In the genomic region with DNA sequence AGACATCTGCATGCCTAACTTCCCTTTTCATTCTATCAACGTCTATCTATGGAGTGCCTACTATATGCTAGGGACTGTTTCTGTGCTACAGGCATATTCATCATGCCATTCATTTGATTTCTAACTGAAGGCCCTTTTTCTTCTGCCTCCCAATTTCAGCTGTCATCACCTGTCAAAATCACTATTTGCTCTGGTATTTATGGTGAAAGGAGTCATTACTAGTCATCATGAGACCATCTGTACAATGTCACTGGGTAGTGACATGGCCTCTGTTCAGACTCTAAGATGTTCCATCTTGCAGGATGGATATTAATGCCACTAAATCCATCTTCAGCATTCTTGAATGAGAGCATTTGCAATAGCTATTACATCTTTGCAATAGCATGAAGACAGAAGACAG, we compare ENCODE assay signal across 27 cellular contexts. TPM values are rescaled to one million over a fixed set of nuclear protein-coding genes. Genes with fewer than 3 reads are reported as not detected.
"Had no signal": no experiment of that assay in that cellular context is flagged by ENCODE, and none has a peak within 500 bp of the region (broad histone marks: within the 10 kb centered on the region; RNA-seq: fewer than 3 reads in every experiment).

No MANE protein-coding gene starts in this region.

- H3K36me3 Mint-ChIP-seq: activated CD4-positive, alpha-beta memory T cell treated with anti-CD3 and anti-CD28 coated beads for 36 hours; activated naive CD8-positive, alpha-beta T cell had no signal

- ATAC-seq: activated T-helper 17 cell treated with anti-CD3 and anti-CD28 coated beads, Interleukin-2, amount 50 U/mL, for 72 hours; K562 had no signal

- H3K36me3 ChIP-seq: brain microvascular endothelial cell, cardiac muscle cell, Peyer's patch had no signal

- H3K9me3 ChIP-seq: Peyer's patch, SK-N-SH had no signal

- H3K27me3 ChIP-seq: brain microvascular endothelial cell, cardiac muscle cell, Peyer's patch had no signal

- H3K4me3 ChIP-seq: cardiac muscle cell, K562, Peyer's patch had no signal

- H3K4me1 ChIP-seq: Peyer's patch had no signal

- H3K4me3 Mint-ChIP-seq: activated CD4-positive, alpha-beta memory T cell treated with anti-CD3 and anti-CD28 coated beads for 36 hours; activated CD4-positive, alpha-beta T cell treated with anti-CD3 and anti-CD28 coated beads, Interleukin-2, amount 10 ng/mL, durations not matched to agents 7 days and 5 days; activated naive CD4-positive, alpha-beta T cell treated with anti-CD3 and anti-CD28 coated beads for 36 hours; activated naive CD8-positive, alpha-beta T cell; activated T-helper 17 cell treated with anti-CD3 and anti-CD28 coated beads, Interleukin-2, amount 50 U/mL, for 72 hours had no signal

- H3K4me1 Mint-ChIP-seq: activated CD4-positive, alpha-beta T cell treated with anti-CD3 and anti-CD28 coated beads, Interleukin-2, amount 10 ng/mL, durations not matched to agents 7 days and 5 days; activated T-helper 17 cell treated with anti-CD3 and anti-CD28 coated beads, Interleukin-2, amount 50 U/mL, for 72 hours had no signal

- H3K9me3 Mint-ChIP-seq: activated T-helper 17 cell treated with anti-CD3 and anti-CD28 coated beads, Interleukin-2, amount 50 U/mL, for 72 hours had no signal

- H3K27ac Mint-ChIP-seq: activated CD4-positive, alpha-beta memory T cell treated with anti-CD3 and anti-CD28 coated beads for 36 hours; activated CD4-positive, alpha-beta T cell treated with anti-CD3 and anti-CD28 coated beads, Interleukin-2, amount 10 ng/mL, durations not matched to agents 7 days and 5 days; activated naive CD4-positive, alpha-beta T cell treated with anti-CD3 and anti-CD28 coated beads for 36 hours; activated naive CD8-positive, alpha-beta T cell; activated T-helper 17 cell treated with anti-CD3 and anti-CD28 coated beads, Interleukin-2, amount 50 U/mL, for 72 hours had no signal

- H3K27me3 Mint-ChIP-seq: activated CD4-positive, alpha-beta memory T cell treated with anti-CD3 and anti-CD28 coated beads for 36 hours; activated CD4-positive, alpha-beta T cell treated with anti-CD3 and anti-CD28 coated beads, Interleukin-2, amount 10 ng/mL, durations not matched to agents 7 days and 5 days had no signal

- H3K27ac ChIP-seq: brain microvascular endothelial cell, cardiac muscle cell, Peyer's patch, VCaP had no signal

- DNase-seq: activated CD4-positive, alpha-beta memory T cell treated with anti-CD3 and anti-CD28 coated beads for 36 hours; activated CD4-positive, alpha-beta T cell treated with anti-CD3 and anti-CD28 coated beads, Interleukin-2, amount 10 ng/mL, durations not matched to agents 7 days and 5 days; activated CD4-positive, CD25-positive, alpha-beta regulatory T cell; activated CD8-positive, alpha-beta memory T cell treated with anti-CD3 and anti-CD28 coated beads for 24 hours; activated gamma-delta T cell; activated naive CD4-positive, alpha-beta T cell treated with anti-CD3 and anti-CD28 coated beads for 36 hours; activated T-cell treated with anti-CD3 and anti-CD28 coated beads, Interleukin-2, amount 50 U/mL, for 48 hours; amygdala; brain microvascular endothelial cell; cerebellar nuclear complex; Karpas-422; MM.1S; NCI-H1105; NCI-H1694; NCI-H2029; NCI-H524 treated with DMSO at 0.1 percent for 48 hours; NCI-H748 treated with DMSO at 0.1 percent for 48 hours; OCI-M1; Peyer's patch; SK-N-SH; T-helper 1 cell had no signal

RNA-seq across cellular contexts. Expression of gene KRTAP13-1, which starts 4.2 kb away (rescaled TPM):
- total RNA-seq: activated CD4-positive, alpha-beta memory T cell treated with anti-CD3 and anti-CD28 coated beads for 36 hours; activated CD4-positive, alpha-beta T cell treated with anti-CD3 and anti-CD28 coated beads, Interleukin-2, amount 10 ng/mL, durations not matched to agents 7 days and 5 days; activated naive CD4-positive, alpha-beta T cell treated with anti-CD3 and anti-CD28 coated beads for 36 hours; activated T-helper 17 cell treated with anti-CD3 and anti-CD28 coated beads, Interleukin-2, amount 50 U/mL, for 72 hours; cardiac muscle cell; K562; Peyer's patch; T-helper 2 cell treated with Interferon-gamma antibody and Interleukin-4, amounts not matched to agents 100 ng/mL and 5 ng/mL, for 36 hours had no signal
- polyA plus RNA-seq: cardiac muscle cell, K562, SK-N-SH had no signal

RNA-seq across cellular contexts. Expression of gene KRTAP13-2, which starts 19.5 kb away (rescaled TPM):
- total RNA-seq: activated CD4-positive, alpha-beta memory T cell treated with anti-CD3 and anti-CD28 coated beads for 36 hours; activated CD4-positive, alpha-beta T cell treated with anti-CD3 and anti-CD28 coated beads, Interleukin-2, amount 10 ng/mL, durations not matched to agents 7 days and 5 days; activated naive CD4-positive, alpha-beta T cell treated with anti-CD3 and anti-CD28 coated beads for 36 hours; activated T-helper 17 cell treated with anti-CD3 and anti-CD28 coated beads, Interleukin-2, amount 50 U/mL, for 72 hours; cardiac muscle cell; K562; Peyer's patch; T-helper 2 cell treated with Interferon-gamma antibody and Interleukin-4, amounts not matched to agents 100 ng/mL and 5 ng/mL, for 36 hours had no signal
- polyA plus RNA-seq: cardiac muscle cell, K562, SK-N-SH had no signal

RNA-seq across cellular contexts. Expression of gene KRTAP13-3, which starts 34.1 kb away (rescaled TPM):
- total RNA-seq: activated CD4-positive, alpha-beta memory T cell treated with anti-CD3 and anti-CD28 coated beads for 36 hours; activated CD4-positive, alpha-beta T cell treated with anti-CD3 and anti-CD28 coated beads, Interleukin-2, amount 10 ng/mL, durations not matched to agents 7 days and 5 days; activated naive CD4-positive, alpha-beta T cell treated with anti-CD3 and anti-CD28 coated beads for 36 hours; activated T-helper 17 cell treated with anti-CD3 and anti-CD28 coated beads, Interleukin-2, amount 50 U/mL, for 72 hours; cardiac muscle cell; K562; Peyer's patch; T-helper 2 cell treated with Interferon-gamma antibody and Interleukin-4, amounts not matched to agents 100 ng/mL and 5 ng/mL, for 36 hours had no signal
- polyA plus RNA-seq: cardiac muscle cell, K562, SK-N-SH had no signal

RNA-seq across cellular contexts. Expression of gene KRTAP13-4, which starts 38.4 kb away (rescaled TPM):
- total RNA-seq: activated CD4-positive, alpha-beta memory T cell treated with anti-CD3 and anti-CD28 coated beads for 36 hours; activated CD4-positive, alpha-beta T cell treated with anti-CD3 and anti-CD28 coated beads, Interleukin-2, amount 10 ng/mL, durations not matched to agents 7 days and 5 days; activated naive CD4-positive, alpha-beta T cell treated with anti-CD3 and anti-CD28 coated beads for 36 hours; activated T-helper 17 cell treated with anti-CD3 and anti-CD28 coated beads, Interleukin-2, amount 50 U/mL, for 72 hours; cardiac muscle cell; K562; Peyer's patch; T-helper 2 cell treated with Interferon-gamma antibody and Interleukin-4, amounts not matched to agents 100 ng/mL and 5 ng/mL, for 36 hours had no signal
- polyA plus RNA-seq: cardiac muscle cell, K562, SK-N-SH had no signal

RNA-seq across cellular contexts. Expression of gene KRTAP23-1, which starts 43.2 kb away (rescaled TPM):
- total RNA-seq: activated CD4-positive, alpha-beta memory T cell treated with anti-CD3 and anti-CD28 coated beads for 36 hours; activated CD4-positive, alpha-beta T cell treated with anti-CD3 and anti-CD28 coated beads, Interleukin-2, amount 10 ng/mL, durations not matched to agents 7 days and 5 days; activated naive CD4-positive, alpha-beta T cell treated with anti-CD3 and anti-CD28 coated beads for 36 hours; activated T-helper 17 cell treated with anti-CD3 and anti-CD28 coated beads, Interleukin-2, amount 50 U/mL, for 72 hours; cardiac muscle cell; K562; Peyer's patch; T-helper 2 cell treated with Interferon-gamma antibody and Interleukin-4, amounts not matched to agents 100 ng/mL and 5 ng/mL, for 36 hours had no signal
- polyA plus RNA-seq: cardiac muscle cell, K562, SK-N-SH had no signal
